In the genomic region with DNA sequence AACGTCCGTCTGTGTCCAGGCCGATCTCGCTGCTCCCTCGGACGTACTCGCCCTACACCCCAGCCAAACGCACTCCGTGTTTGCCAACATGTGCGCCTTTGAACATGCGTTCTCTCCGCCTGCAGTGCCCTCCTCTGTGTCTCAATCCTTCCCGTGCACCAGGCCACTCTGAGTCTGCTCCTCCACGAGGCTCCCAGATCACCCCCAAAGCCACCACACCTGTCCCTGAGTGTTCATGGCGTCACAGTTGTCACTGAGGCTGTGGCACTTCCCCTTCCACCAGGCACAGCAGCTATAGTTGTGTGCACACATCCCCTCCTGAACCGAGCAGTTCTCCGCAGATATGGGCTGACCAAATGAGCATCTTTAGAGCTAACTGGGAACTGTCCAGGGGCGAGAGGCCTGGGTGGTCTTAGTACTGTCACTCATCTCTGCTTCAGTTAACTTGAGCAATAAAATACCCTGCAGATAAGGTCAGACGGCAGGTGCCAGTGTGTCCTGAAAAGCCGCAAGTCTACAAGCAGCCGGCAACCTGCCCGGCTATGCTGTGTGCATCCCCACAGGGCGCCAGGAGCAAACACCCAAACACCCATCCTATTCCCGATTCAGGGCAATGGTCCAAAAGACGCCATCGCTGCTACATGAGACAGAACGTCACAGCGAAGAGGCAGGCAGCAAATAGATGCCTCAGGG, we compare ENCODE assay signal across 13 cellular contexts. TPM values are rescaled to one million over a fixed set of nuclear protein-coding genes. Genes with fewer than 3 reads are reported as not detected.
DNase-seq lines count a peak whose midpoint lies in the region; ATAC-seq, FAIRE-seq and TF ChIP-seq lines count a peak whose summit lies in the region.
"Had no signal": no experiment of that assay in that cellular context is flagged by ENCODE, and none has a peak within 500 bp of the region (broad histone marks: within the 10 kb centered on the region; RNA-seq: fewer than 3 reads in every experiment).

No MANE protein-coding gene starts in this region.

- H3K27ac ChIP-seq in CD4-positive, alpha-beta memory T cell (ENCODE audit: low read depth, low read length): no peak overlapping the region
- H3K27ac ChIP-seq: body of pancreas, psoas muscle had no signal

- H3K27me3 Mint-ChIP-seq in CD4-positive, alpha-beta memory T cell: no peaks in the 10 kb centered on the region
- H3K27me3 Mint-ChIP-seq in HFFc6 (ENCODE audit: insufficient read depth) (peaks cover 6% of the 10 kb centered on the region), nephron progenitor cell (ENCODE audit: low read depth, poor library complexity) (peaks cover 24% of the 10 kb centered on the region)
- no peaks in the 10 kb centered on the region for H3K27me3 Mint-ChIP-seq in activated naive CD8-positive, alpha-beta T cell
- H3K27me3 Mint-ChIP-seq: activated CD4-positive, alpha-beta T cell treated with anti-CD3 and anti-CD28 coated beads, Interleukin-2, amount 10 ng/mL, durations not matched to agents 24 days and 14 days had no signal

- POLR2A ChIA-PET in CD4-positive, alpha-beta memory T cell (lab: Charles Lee; ENCODE audit: partially characterized antibody): interaction anchor here (1.4 to 2.4 kb wide), 2 partner anchors 31 to 46 kb away, joined by 4 to 6 read pairs; no protein-coding TSS in a partner anchor

- peak in 1 of 5 donors; percentile 9 for DNase-seq in CD4-positive, alpha-beta memory T cell
- no peak for DNase-seq in HFFc6
- DNase-seq in nephron progenitor cell: no peak
- no peak for DNase-seq in GM12892 (ENCODE audit: insufficient read length)
- DNase-seq in SW480 (ENCODE audit: low spot score): no peak
- DNase-seq: activated CD4-positive, alpha-beta T cell treated with anti-CD3 and anti-CD28 coated beads, Interleukin-2, amount 10 ng/mL, durations not matched to agents 24 days and 14 days; body of pancreas; H7 had no signal

- peak overlapping the region in 7 of 8 donors; percentile 31 to 70 (median 57) for H3K4me3 Mint-ChIP-seq in CD4-positive, alpha-beta memory T cell
- no peak overlapping the region; the same call in 1 of the 2 replicates for H3K4me3 Mint-ChIP-seq in HFFc6
- H3K4me3 Mint-ChIP-seq in activated naive CD8-positive, alpha-beta T cell: peak overlapping the region; percentile 44
- H3K4me3 Mint-ChIP-seq in nephron progenitor cell: no peak overlapping the region
- H3K4me3 Mint-ChIP-seq: activated CD4-positive, alpha-beta T cell treated with anti-CD3 and anti-CD28 coated beads, Interleukin-2, amount 10 ng/mL, durations not matched to agents 24 days and 14 days had no signal

- ATAC-seq in GM21367 (IDR thresholded peaks at IDR 0.05; ENCODE audit: unreplicated experiment) (no peak), GM21825 (IDR thresholded peaks at IDR 0.05; ENCODE audit: unreplicated experiment) (no peak)
- ATAC-seq: body of pancreas, psoas muscle had no signal

- H3K9me3 Mint-ChIP-seq in CD4-positive, alpha-beta memory T cell: peaks cover 0 to 56% (median 13%) of the 10 kb centered on the region in 8 donors
- H3K9me3 Mint-ChIP-seq in HFFc6: peaks cover 5% of the 10 kb centered on the region
- peaks cover 17% of the 10 kb centered on the region for H3K9me3 Mint-ChIP-seq in activated naive CD8-positive, alpha-beta T cell (ENCODE audit: low read depth)
- H3K9me3 Mint-ChIP-seq in nephron progenitor cell: peaks cover 28% of the 10 kb centered on the region

- H3K4me3 ChIP-seq in CD4-positive, alpha-beta memory T cell (ENCODE audit: low read length in 2 of 2): no peak overlapping the region
- H3K4me3 ChIP-seq: body of pancreas, psoas muscle had no signal

- H3K4me1 Mint-ChIP-seq in CD4-positive, alpha-beta memory T cell: peaks cover 46 to 81% (median 64%) of the 10 kb centered on the region in 4 donors
- H3K4me1 Mint-ChIP-seq in HFFc6 (ENCODE audit: low read depth) (peaks cover 64% of the 10 kb centered on the region), nephron progenitor cell (peaks cover 33% of the 10 kb centered on the region)
- peaks cover 67% of the 10 kb centered on the region for H3K4me1 Mint-ChIP-seq in activated naive CD8-positive, alpha-beta T cell (ENCODE audit: low read depth)

- H3K27ac Mint-ChIP-seq in CD4-positive, alpha-beta memory T cell: peak overlapping the region; percentile 76 to 91 (median 87)
- H3K27ac Mint-ChIP-seq in HFFc6: peak overlapping the region; percentile 19
- peak overlapping the region; percentile 93 for H3K27ac Mint-ChIP-seq in activated naive CD8-positive, alpha-beta T cell
- H3K27ac Mint-ChIP-seq in nephron progenitor cell: peak overlapping the region; percentile 74

- intact Hi-C loops in CD4-positive, alpha-beta memory T cell (cut with micrococcal nuclease): no loop called here

- peaks cover 70% of the 10 kb centered on the region for H3K4me1 ChIP-seq in CD4-positive, alpha-beta memory T cell (ENCODE audit: insufficient read depth, low read length)

- H3K36me3 ChIP-seq in CD4-positive, alpha-beta memory T cell (ENCODE audit: insufficient read depth, low read length): peaks cover 26% of the 10 kb centered on the region

- H3K36me3 Mint-ChIP-seq in CD4-positive, alpha-beta memory T cell: peaks cover 58 to 64% of the 10 kb centered on the region in 2 donors
- H3K36me3 Mint-ChIP-seq in HFFc6 (ENCODE audit: low read depth) (peaks cover 39% of the 10 kb centered on the region), nephron progenitor cell (ENCODE audit: low read depth) (peaks cover 23% of the 10 kb centered on the region)
- peaks cover 19% of the 10 kb centered on the region for H3K36me3 Mint-ChIP-seq in activated naive CD8-positive, alpha-beta T cell

- CTCF ChIA-PET in CD4-positive, alpha-beta memory T cell (lab: Charles Lee; ENCODE audit: partially characterized antibody): interaction anchor here (1.1 kb wide), 1 partner anchor 12 kb away, joined by 3 read pairs; no protein-coding TSS in a partner anchor

- TF ChIP-seq CTCF in HFFc6 (IDR thresholded peaks at IDR 0.05): no peak
- TF ChIP-seq CTCF in nephron progenitor cell (IDR thresholded peaks at IDR 0.05): no peak

- peaks cover 0 to 5% of the 10 kb centered on the region in 2 donors for H3K9me3 ChIP-seq in CD4-positive, alpha-beta memory T cell (ENCODE audit: control insufficient read depth in 1 of 2, low read length in 2 of 2)
- H3K9me3 ChIP-seq: body of pancreas had no signal

- H3K27me3 ChIP-seq in CD4-positive, alpha-beta memory T cell (ENCODE audit: insufficient read depth, low read length): no peaks in the 10 kb centered on the region
- H3K27me3 ChIP-seq: body of pancreas had no signal

- TF ChIP-seq POLR2A in GM12892 (IDR thresholded peaks at IDR 0.05; ENCODE audit: low read depth, low read length): no peak

- FAIRE-seq in GM12892 (lab: Jason Lieb, UNC): no peak
- FAIRE-seq: G401.6 had no signal

RNA-seq across cellular contexts. Expression of a gene that starts 35.5 kb away (rescaled TPM):
- 100 to 1,000 TPM; 171 to 174 TPM for total RNA-seq in CD4-positive, alpha-beta memory T cell
- polyA plus RNA-seq in CD4-positive, alpha-beta memory T cell: 100 to 1,000 TPM in 1 of 2 donors, 10 to 100 TPM in 1; 65.5 to 141 TPM
- total RNA-seq in HFFc6 (2021; fragmentation: NEBNext Ultra II Directional; extraction: Animal tissue kit (Norgen Biotek cat#: 25700)): 10 to 100 TPM; 31.6 to 37.6 (median 33.1) TPM
- 15.6 TPM for polyA plus RNA-seq in GM12892 (2012; ENCODE audit: missing spikeins)

Comparison
In these comparisons a context has a peak if more than half of its experiments do, and no peak if none do; other contexts are left out.
1. H3K27ac Mint-ChIP-seq: peak in every context shown above with its lines; median percentile 93 in activated naive CD8-positive, alpha-beta T cell; 87 in CD4-positive, alpha-beta memory T cell; 74 in nephron progenitor cell; 19 in HFFc6.
2. H3K4me3 Mint-ChIP-seq: peak in CD4-positive, alpha-beta memory T cell (7 of 8) and activated naive CD8-positive, alpha-beta T cell (single experiment); none in HFFc6 (single experiment) and nephron progenitor cell (single experiment).
3. RNA of a gene that starts 35.5 kb away (total RNA-seq): 171 to 174 TPM in CD4-positive, alpha-beta memory T cell; 31.6 to 37.6 TPM in HFFc6; every median in the first group is over 4 times any median in the second.